In the genomic region with DNA sequence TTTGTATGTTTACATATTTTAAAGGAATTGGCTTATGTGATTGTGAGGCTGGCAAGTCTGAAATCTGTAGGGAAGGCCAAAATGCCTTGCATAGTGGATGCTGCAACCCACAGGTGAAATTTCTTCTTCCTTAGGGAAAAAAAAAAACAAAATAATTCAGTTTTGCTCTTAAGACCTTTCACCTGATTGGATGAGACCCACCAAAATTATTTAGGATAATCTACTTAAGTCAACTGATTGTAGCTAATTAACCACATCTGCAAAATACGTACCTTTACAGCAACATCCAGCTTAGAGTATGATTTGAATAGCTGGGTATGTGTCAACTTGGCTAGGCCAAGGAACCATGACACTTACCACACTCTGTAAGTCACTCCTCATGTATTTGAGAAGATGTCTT, we compare ENCODE assay signal across 28 cellular contexts.
"Had no signal": no experiment of that assay in that cellular context is flagged by ENCODE, and none has a peak within 500 bp of the region (broad histone marks: within the 10 kb centered on the region; RNA-seq: fewer than 3 reads in every experiment).

No MANE protein-coding gene starts in this region.

- H3K27ac Mint-ChIP-seq: dendritic cell treated with granulocyte-macrophage colony-stimulating factor and Interleukin-4, amounts not matched to agents 40 ng/mL and 50 ng/mL, for 4 days; effector memory CD8-positive, alpha-beta T cell; endodermal cell had no signal

- H3K4me3 Mint-ChIP-seq: dendritic cell treated with granulocyte-macrophage colony-stimulating factor and Interleukin-4, amounts not matched to agents 40 ng/mL and 50 ng/mL, for 4 days; effector memory CD8-positive, alpha-beta T cell; endodermal cell had no signal

- H3K36me3 ChIP-seq: colonic mucosa, esophagus muscularis mucosa, esophagus squamous epithelium, gastrocnemius medialis, gastroesophageal sphincter, heart left ventricle, heart right ventricle had no signal

- H3K9me3 Mint-ChIP-seq: dendritic cell treated with granulocyte-macrophage colony-stimulating factor and Interleukin-4, amounts not matched to agents 40 ng/mL and 50 ng/mL, for 4 days; effector memory CD8-positive, alpha-beta T cell; endodermal cell had no signal

- H3K27me3 ChIP-seq: colonic mucosa, esophagus squamous epithelium, gastrocnemius medialis had no signal

- FAIRE-seq: colon, endometrium, endothelial cell of umbilical vein, frontal cortex had no signal

- H3K9me3 ChIP-seq: colonic mucosa, esophagus muscularis mucosa, esophagus squamous epithelium, gastrocnemius medialis, gastroesophageal sphincter, heart left ventricle, heart right ventricle had no signal

- DNase-seq: colonic mucosa; cortex of kidney; dermis blood vessel endothelial cell; dorsolateral prefrontal cortex; effector CD4-positive, alpha-beta T cell; effector CD8-positive, alpha-beta T cell; effector memory CD4-positive, alpha-beta T cell; effector memory CD8-positive, alpha-beta T cell; endodermal cell; esophagus squamous epithelium; foreskin fibroblast; foreskin keratinocyte; foreskin melanocyte; gastrocnemius medialis; glutamatergic neuron; head of caudate nucleus; heart left ventricle; heart right ventricle had no signal

- H3K4me3 ChIP-seq: colonic mucosa, coronary artery, dorsolateral prefrontal cortex, esophagus muscularis mucosa, esophagus squamous epithelium, gastrocnemius medialis, gastroesophageal sphincter, heart left ventricle, heart right ventricle had no signal

- H3K27ac ChIP-seq: colonic mucosa, coronary artery, dorsolateral prefrontal cortex, epithelial cell of prostate, esophagus muscularis mucosa, esophagus squamous epithelium, foreskin keratinocyte, gastroesophageal sphincter, heart left ventricle, heart right ventricle had no signal

- H3K4me1 ChIP-seq: colonic mucosa had no signal

- ATAC-seq: effector memory CD8-positive, alpha-beta T cell; esophagus mucosa; foreskin keratinocyte; gastroesophageal sphincter; heart left ventricle; heart right ventricle had no signal
